Comparison of ENCODE assay signal across 11 cellular contexts in genomic region chr1:205950826-205951549, GRCh38. TPM values are rescaled to one million over a fixed set of nuclear protein-coding genes. Genes with fewer than 3 reads are reported as not detected.
DNase-seq lines count a peak whose midpoint lies in the region; ATAC-seq, FAIRE-seq and TF ChIP-seq lines count a peak whose summit lies in the region.
"Had no signal": no experiment of that assay in that cellular context is flagged by ENCODE, and none has a peak within 500 bp of the region (broad histone marks: within the 10 kb centered on the region; RNA-seq: fewer than 3 reads in every experiment).

No MANE protein-coding gene starts in this region.

- ATAC-seq in gastrocnemius medialis (peak; percentile 33 to 35), pancreas (no peak)
- ATAC-seq: activated CD4-positive, CD25-positive, alpha-beta regulatory T cell treated with anti-CD3 and anti-CD28 coated beads, Interleukin-2, amount 50 U/mL, for 24 hours had no signal

- no peak for TF ChIP-seq POLR2A in gastrocnemius medialis (IDR thresholded peaks at IDR 0.05)

- in situ Hi-C loops in gastrocnemius medialis (cut with MboI; ENCODE audit: low sequenced_read_pairs in 4 of 4), result no loop called here

- H3K27me3 Mint-ChIP-seq in dendritic cell treated with granulocyte-macrophage colony-stimulating factor and Interleukin-4, amounts not matched to agents 40 ng/mL and 50 ng/mL, for 4 days, result peaks cover 20% of the 10 kb centered on the region

- TF ChIP-seq CTCF in gastrocnemius medialis (IDR thresholded peaks at IDR 0.05 in 4 of 5, conservative IDR thresholded peaks at IDR 0.05 in 1 of 5) (no peak), pancreas (IDR thresholded peaks at IDR 0.05) (no peak)

- 90 to 93% methylated on average over 7 of the region's 7 CpGs for WGBS in pancreas, 2 donors

- H3K27ac ChIP-seq in gastrocnemius medialis (peak overlapping the region in 1 of 4 donors; percentile 71), pancreas (no peak overlapping the region)
- H3K27ac ChIP-seq: KMS-11, right atrium auricular region, SK-N-MC had no signal

- no peaks in the 10 kb centered on the region for H3K9me3 ChIP-seq in gastrocnemius medialis
- H3K9me3 ChIP-seq in pancreas, result no peaks in the 10 kb centered on the region
- H3K9me3 ChIP-seq: right atrium auricular region had no signal

- H3K4me1 ChIP-seq in gastrocnemius medialis (peaks cover 0 to 16% of the 10 kb centered on the region in 2 donors), pancreas (peaks cover 13 to 29% (median 27%) of the 10 kb centered on the region in 3 donors)

- H3K27me3 ChIP-seq in gastrocnemius medialis (no peaks in the 10 kb centered on the region), pancreas (no peaks in the 10 kb centered on the region)
- H3K27me3 ChIP-seq: right atrium auricular region had no signal

- peak overlapping the region; percentile 50 for H3K27ac Mint-ChIP-seq in dendritic cell treated with granulocyte-macrophage colony-stimulating factor and Interleukin-4, amounts not matched to agents 40 ng/mL and 50 ng/mL, for 4 days

- no peak for FAIRE-seq in urothelium cell line (lab: Jason Lieb, UNC)
- no peak for FAIRE-seq in pancreas (lab: Jason Lieb, UNC)

- H3K4me1 Mint-ChIP-seq in dendritic cell treated with granulocyte-macrophage colony-stimulating factor and Interleukin-4, amounts not matched to agents 40 ng/mL and 50 ng/mL, for 4 days (ENCODE audit: low read depth), result peaks cover 48% of the 10 kb centered on the region

- intact Hi-C loops in dendritic cell treated with granulocyte-macrophage colony-stimulating factor and Interleukin-4, amounts not matched to agents 40 ng/mL and 50 ng/mL, for 4 days (cut with micrococcal nuclease), result no loop called here
- intact Hi-C loops in gastrocnemius medialis (cut with DNase I; ENCODE audit: low total_unique reads), result no loop called here
- intact Hi-C loops in pancreas (cut with DNase I), result no loop called here

- no peaks in the 10 kb centered on the region for H3K36me3 Mint-ChIP-seq in dendritic cell treated with granulocyte-macrophage colony-stimulating factor and Interleukin-4, amounts not matched to agents 40 ng/mL and 50 ng/mL, for 4 days (ENCODE audit: low read depth)

- H3K4me3 ChIP-seq in gastrocnemius medialis, result no peak overlapping the region
- no peak overlapping the region for H3K4me3 ChIP-seq in pancreas
- H3K4me3 ChIP-seq: right atrium auricular region, SK-N-MC had no signal

- H3K4me3 Mint-ChIP-seq in dendritic cell treated with granulocyte-macrophage colony-stimulating factor and Interleukin-4, amounts not matched to agents 40 ng/mL and 50 ng/mL, for 4 days, result no peak overlapping the region

- no peaks in the 10 kb centered on the region for H3K36me3 ChIP-seq in gastrocnemius medialis
- no peaks in the 10 kb centered on the region for H3K36me3 ChIP-seq in pancreas
- H3K36me3 ChIP-seq: right atrium auricular region had no signal

- DNase-seq in GM04503 (ENCODE audit: low read depth), result peak; percentile 61
- peak; percentile 96 to 98 for DNase-seq in NCI-H187 (lab: John Stamatoyannopoulos, UW)
- peak; percentile 31 to 49 for DNase-seq in gastrocnemius medialis
- DNase-seq in urothelium cell line (ENCODE audit: low spot score), result no peak
- no peak for DNase-seq in pancreas
- DNase-seq in NK-92 treated with Interleukin-12 subunit alpha and Interleukin-12 subunit beta, amount 100 ng/mL, for 24 hours (lab: John Stamatoyannopoulos, UW), result no peak

- no peaks in the 10 kb centered on the region for H3K9me3 Mint-ChIP-seq in dendritic cell treated with granulocyte-macrophage colony-stimulating factor and Interleukin-4, amounts not matched to agents 40 ng/mL and 50 ng/mL, for 4 days

RNA-seq across cellular contexts. Expression of gene SLC26A9, which starts 7.7 kb away (rescaled TPM):
- total RNA-seq in gastrocnemius medialis (under 1 TPM; 0.10 to 0.32 (median 0.26) TPM), pancreas (1 to 10 TPM in 2 of 6 donors, under 1 TPM in 4; 0.56 to 6.5 (median 0.83) TPM)
- polyA plus RNA-seq in pancreas, result 1 to 10 TPM; 1.5 to 2.9 TPM

RNA-seq across cellular contexts. Expression of gene RAB7B, which starts 52.2 kb away (rescaled TPM):
- total RNA-seq in gastrocnemius medialis (under 1 TPM in 3 of 4 donors, not detected in 1; 0.15 to 0.62 (median 0.33) TPM), pancreas (1 to 10 TPM in 2 of 6 donors, under 1 TPM in 4; 0.24 to 4.0 (median 0.41) TPM)
- polyA plus RNA-seq in pancreas, result under 1 TPM; 0.73 to 0.95 TPM

Comparison
In these comparisons a context has a peak if more than half of its experiments do, and no peak if none do; other contexts are left out.
1. DNase-seq: peak in GM04503 (single experiment), NCI-H187 (2 of 2) and gastrocnemius medialis (2 of 2); none in urothelium cell line (single experiment), pancreas (0 of 6) and NK-92 treated with Interleukin-12 subunit alpha and Interleukin-12 subunit beta, amount 100 ng/mL, for 24 hours (single experiment).
2. ATAC-seq: peak in gastrocnemius medialis (2 of 2); none in pancreas (0 of 4).